ENCODE assay signal across 1 cellular context in the genomic region with DNA sequence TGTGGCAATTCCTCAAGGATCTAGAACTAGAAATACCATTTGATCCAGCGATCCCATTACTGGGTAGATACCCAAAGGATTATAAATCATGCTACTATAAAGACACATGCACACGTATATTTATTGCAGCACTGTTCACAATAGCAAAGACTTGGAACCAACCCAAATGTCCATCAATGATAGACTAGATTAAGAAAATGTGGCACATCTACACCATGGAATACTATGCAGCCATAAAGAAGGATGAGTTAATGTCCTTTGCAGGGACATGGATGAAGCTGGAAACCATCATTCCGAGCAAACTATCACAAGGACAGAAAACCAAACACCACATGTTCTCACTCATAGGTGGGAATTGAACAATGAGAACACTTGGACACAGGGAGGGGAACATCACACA. TPM values are rescaled to one million over a fixed set of nuclear protein-coding genes. Genes with fewer than 3 reads are reported as not detected.
"Had no signal": no experiment of that assay in that cellular context is flagged by ENCODE, and none has a peak within 500 bp of the region (broad histone marks: within the 10 kb centered on the region; RNA-seq: fewer than 3 reads in every experiment).

No MANE protein-coding gene starts in this region.

RNA-seq across cellular contexts. Expression of a gene that starts 49.2 kb away (rescaled TPM):
- total RNA-seq: HT-29 had no signal
